ENCODE assay signal across 22 cellular contexts in the genomic region with DNA sequence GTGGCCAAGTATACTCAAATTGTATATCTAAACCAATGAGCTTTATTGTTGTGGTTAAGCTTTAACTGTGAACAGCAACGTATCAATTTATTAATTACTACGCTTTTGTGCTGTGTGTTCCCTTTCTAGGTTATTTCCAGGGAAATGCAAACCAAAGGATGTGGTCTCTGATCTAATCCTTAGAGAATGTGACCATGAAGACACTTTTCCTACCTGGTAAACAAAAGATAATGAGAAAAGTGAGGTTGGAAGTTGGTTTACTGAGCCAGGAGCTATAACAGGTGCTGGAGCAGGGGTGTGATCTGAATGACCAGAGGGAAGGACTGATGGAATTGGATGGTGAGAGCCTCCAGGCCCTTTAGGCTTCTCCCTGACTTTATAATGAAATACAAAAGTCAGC.
"Had no signal": no experiment of that assay in that cellular context is flagged by ENCODE, and none has a peak within 500 bp of the region (broad histone marks: within the 10 kb centered on the region; RNA-seq: fewer than 3 reads in every experiment).

No MANE protein-coding gene starts in this region.

- FAIRE-seq: frontal cortex had no signal

- DNase-seq: activated CD4-positive, alpha-beta T cell treated with anti-CD3 and anti-CD28 coated beads, Interleukin-2, amount 10 ng/mL, durations not matched to agents 24 days and 14 days; activated CD4-positive, CD25-positive, alpha-beta regulatory T cell; activated CD8-positive, alpha-beta memory T cell treated with anti-CD3 and anti-CD28 coated beads, Interleukin-2, amount 50 U/mL, for 4 hours; activated CD8-positive, alpha-beta T cell treated with anti-CD3 and anti-CD28 coated beads, Interleukin-2, amount 10 ng/mL, durations not matched to agents 7 days and 5 days; activated effector memory CD4-positive, alpha-beta T cell treated with anti-CD3 and anti-CD28 coated beads, Interleukin-2, amount 50 U/mL, for 16 hours; activated T-cell treated with anti-CD3 and anti-CD28 coated beads, Interleukin-2, amount 50 U/mL, for 48 hours; amniotic stem cell; body of pancreas; central memory CD4-positive, alpha-beta T cell; cortex of kidney; effector CD8-positive, alpha-beta T cell; heart left ventricle; left ventricle myocardium superior; mesendoderm; nucleus accumbens; right lobe of liver; stimulated activated CD4-positive, alpha-beta T cell treated with anti-CD3 and anti-CD28 coated beads, Interleukin-4, amount 100 ng/mL, for 4 hours; stimulated activated CD8-positive, alpha-beta memory T cell treated with anti-CD3 and anti-CD28 coated beads, Interleukin-4, amount 100 ng/mL, for 48 hours; stimulated activated naive CD8-positive, alpha-beta T cell treated with anti-CD3 and anti-CD28 coated beads, Interleukin-15, Interleukin-2, amounts not matched to agents 100 U/mL and 50 U/mL, for 24 hours; transverse colon had no signal

- ATAC-seq: activated CD8-positive, alpha-beta T cell treated with anti-CD3 and anti-CD28 coated beads, Interleukin-2, amount 10 ng/mL, durations not matched to agents 7 days and 5 days; activated naive CD4-positive, alpha-beta T cell treated with anti-CD3 and anti-CD28 coated beads, Interleukin-2, amount 50 U/mL, for 72 hours; body of pancreas; heart left ventricle; left ventricle myocardium superior; stimulated activated naive CD8-positive, alpha-beta T cell treated with anti-CD3 and anti-CD28 coated beads, Interleukin-15, Interleukin-2, amounts not matched to agents 100 U/mL and 50 U/mL, for 24 hours had no signal
